ENCODE assay signal across 8 cellular contexts in genomic region chr5:77076961-77077820, GRCh38. TPM values are rescaled to one million over a fixed set of nuclear protein-coding genes. Genes with fewer than 3 reads are reported as not detected.
DNase-seq lines count a peak whose midpoint lies in the region; ATAC-seq and TF ChIP-seq lines count a peak whose summit lies in the region.

No MANE protein-coding gene starts in this region.

- H3K36me3 Mint-ChIP-seq in activated CD8-positive, alpha-beta memory T cell treated with anti-CD3 and anti-CD28 coated beads, Interleukin-2, amount 10 ng/mL, durations not matched to agents 7 days and 5 days, result peaks cover 2% of the 10 kb centered on the region
- H3K36me3 Mint-ChIP-seq in endothelial cell (ENCODE audit: low read depth, unreplicated experiment), result peaks cover 4% of the 10 kb centered on the region

- CTCF ChIA-PET in activated CD8-positive, alpha-beta memory T cell treated with anti-CD3 and anti-CD28 coated beads, Interleukin-2, amount 10 ng/mL, durations not matched to agents 7 days and 5 days (lab: Charles Lee), result interaction anchor here (0.5 to 3.6 kb wide), 30 partner anchors 10 to 1998 kb away, joined by 3 to 29 read pairs (median 4); partner anchors contain the start of genes AGGF1, WDR41 and ZBED3

- peak; percentile 97 for TF ChIP-seq CTCF in endothelial cell (IDR thresholded peaks at IDR 0.05; ENCODE audit: unreplicated experiment)

- DNase-seq in ELF-1 (ENCODE audit: low read depth, low spot score) (peak; percentile 77), NCI-H146 treated with DMSO at 0.1 percent for 48 hours (lab: John Stamatoyannopoulos, UW; ENCODE audit: unreplicated experiment) (peak; percentile 39), endothelial cell (ENCODE audit: low spot score) (peak; percentile 88), midbrain (lab: John Stamatoyannopoulos, UW) (peak; percentile 75), SW 1271 (lab: John Stamatoyannopoulos, UW) (no peak)
- DNase-seq in activated CD8-positive, alpha-beta memory T cell treated with anti-CD3 and anti-CD28 coated beads, Interleukin-2, amount 10 ng/mL, durations not matched to agents 7 days and 5 days, result peak; percentile 66
- peak; percentile 21 for DNase-seq in stimulated activated CD8-positive, alpha-beta memory T cell treated with anti-CD3 and anti-CD28 coated beads, Interleukin-7, amount 100 ng/mL, for 24 hours (ENCODE audit: low read depth)

- H3K4me3 Mint-ChIP-seq in activated CD8-positive, alpha-beta memory T cell treated with anti-CD3 and anti-CD28 coated beads, Interleukin-2, amount 10 ng/mL, durations not matched to agents 7 days and 5 days, result peak overlapping the region; percentile 29
- peak overlapping the region; percentile 40 for H3K4me3 Mint-ChIP-seq in endothelial cell (ENCODE audit: unreplicated experiment)

- H3K27me3 Mint-ChIP-seq in activated CD8-positive, alpha-beta memory T cell treated with anti-CD3 and anti-CD28 coated beads, Interleukin-2, amount 10 ng/mL, durations not matched to agents 7 days and 5 days, result no peaks in the 10 kb centered on the region
- peaks cover 1% of the 10 kb centered on the region for H3K27me3 Mint-ChIP-seq in endothelial cell (ENCODE audit: unreplicated experiment)

- H3K27ac Mint-ChIP-seq in activated CD8-positive, alpha-beta memory T cell treated with anti-CD3 and anti-CD28 coated beads, Interleukin-2, amount 10 ng/mL, durations not matched to agents 7 days and 5 days, result no peak overlapping the region
- no peak overlapping the region for H3K27ac Mint-ChIP-seq in endothelial cell (ENCODE audit: unreplicated experiment)

- ATAC-seq in GM21825 (IDR thresholded peaks at IDR 0.05; ENCODE audit: unreplicated experiment), result peak; percentile 87
- peak; percentile 88 for ATAC-seq in activated CD8-positive, alpha-beta memory T cell treated with anti-CD3 and anti-CD28 coated beads, Interleukin-2, amount 10 ng/mL, durations not matched to agents 7 days and 5 days

- peaks cover 3% of the 10 kb centered on the region for H3K4me1 Mint-ChIP-seq in activated CD8-positive, alpha-beta memory T cell treated with anti-CD3 and anti-CD28 coated beads, Interleukin-2, amount 10 ng/mL, durations not matched to agents 7 days and 5 days
- H3K4me1 Mint-ChIP-seq in endothelial cell (ENCODE audit: unreplicated experiment), result no peaks in the 10 kb centered on the region

- H3K9me3 Mint-ChIP-seq in activated CD8-positive, alpha-beta memory T cell treated with anti-CD3 and anti-CD28 coated beads, Interleukin-2, amount 10 ng/mL, durations not matched to agents 7 days and 5 days (ENCODE audit: low read depth), result no peaks in the 10 kb centered on the region
- no peaks in the 10 kb centered on the region for H3K9me3 Mint-ChIP-seq in endothelial cell (ENCODE audit: unreplicated experiment)

RNA-seq across cellular contexts. Expression of gene ZBED3, which starts 9.9 kb away (rescaled TPM):
- total RNA-seq in activated CD8-positive, alpha-beta memory T cell treated with anti-CD3 and anti-CD28 coated beads, Interleukin-2, amount 10 ng/mL, durations not matched to agents 7 days and 5 days, result under 1 TPM; 0.58 to 0.80 TPM
- total RNA-seq in endothelial cell (ENCODE audit: unreplicated experiment), result 13.0 TPM

RNA-seq across cellular contexts. Expression of gene AGGF1, which starts 47.0 kb away (rescaled TPM):
- 10 to 100 TPM; 28.6 to 29.3 TPM for total RNA-seq in activated CD8-positive, alpha-beta memory T cell treated with anti-CD3 and anti-CD28 coated beads, Interleukin-2, amount 10 ng/mL, durations not matched to agents 7 days and 5 days
- 18.1 TPM for total RNA-seq in endothelial cell (ENCODE audit: unreplicated experiment)

Comparison
In these comparisons a context has a peak if more than half of its experiments do, and no peak if none do; other contexts are left out.
1. DNase-seq: peak in ELF-1 (single experiment), NCI-H146 treated with DMSO at 0.1 percent for 48 hours (single experiment), activated CD8-positive, alpha-beta memory T cell treated with anti-CD3 and anti-CD28 coated beads, Interleukin-2, amount 10 ng/mL, durations not matched to agents 7 days and 5 days (single experiment), endothelial cell (single experiment), midbrain (single experiment) and stimulated activated CD8-positive, alpha-beta memory T cell treated with anti-CD3 and anti-CD28 coated beads, Interleukin-7, amount 100 ng/mL, for 24 hours (single experiment); none in SW 1271 (0 of 2).